Comparison of ENCODE assay signal across 1 cellular context in the genomic region with DNA sequence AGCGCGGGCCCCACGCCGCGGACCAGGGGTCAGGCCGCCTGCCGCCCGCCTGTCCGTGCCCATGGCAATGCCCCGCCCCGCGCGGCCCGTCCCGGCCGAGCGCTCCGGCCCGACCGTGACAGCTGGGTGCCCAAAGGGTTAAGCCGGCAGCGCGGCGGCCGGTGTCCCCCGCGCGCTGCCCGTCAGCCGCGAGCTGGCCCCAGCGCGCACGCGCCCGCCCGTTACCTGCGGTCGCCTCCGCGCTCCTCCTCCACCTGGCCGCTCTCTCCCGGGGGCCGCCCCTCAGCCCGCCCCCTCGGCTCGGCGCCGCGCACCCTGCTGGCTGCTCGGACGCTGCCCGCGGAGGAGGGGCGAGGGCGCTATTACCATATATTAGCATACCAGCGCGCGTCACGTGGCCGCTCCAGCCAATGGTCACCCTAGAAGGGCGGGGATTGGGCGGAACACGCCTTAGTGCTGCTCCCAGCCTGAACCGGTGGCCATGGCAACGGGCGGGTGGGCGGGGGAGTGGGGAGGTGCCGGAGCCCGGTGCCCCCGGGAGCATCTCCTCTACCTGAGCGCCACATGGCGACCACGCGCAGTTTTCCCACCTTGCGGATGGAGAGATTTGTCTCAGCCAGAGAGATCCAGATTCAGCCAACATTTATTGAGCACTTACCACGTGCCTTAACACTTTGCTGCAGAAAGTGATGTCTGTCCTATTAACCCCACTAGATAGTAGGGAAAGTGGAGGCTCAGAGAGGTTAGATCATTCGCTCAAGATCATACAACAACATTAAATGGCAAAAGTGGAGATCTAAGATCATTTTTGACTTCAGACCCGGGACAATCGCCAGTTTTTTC.
TF ChIP-seq lines count a peak whose summit lies in the region.

TSS of gene PHC2 (minus strand) at position 345 of the 843 bp plus-strand sequence. CDS start 55,556 bp downstream, outside the sequence.

TF ChIP-seq in K562, 482 proteins besides CTCF, POLR2A, EP300 and RAD21 (continued from another document and continues in another):
- TF ChIP-seq, protein P1, sequence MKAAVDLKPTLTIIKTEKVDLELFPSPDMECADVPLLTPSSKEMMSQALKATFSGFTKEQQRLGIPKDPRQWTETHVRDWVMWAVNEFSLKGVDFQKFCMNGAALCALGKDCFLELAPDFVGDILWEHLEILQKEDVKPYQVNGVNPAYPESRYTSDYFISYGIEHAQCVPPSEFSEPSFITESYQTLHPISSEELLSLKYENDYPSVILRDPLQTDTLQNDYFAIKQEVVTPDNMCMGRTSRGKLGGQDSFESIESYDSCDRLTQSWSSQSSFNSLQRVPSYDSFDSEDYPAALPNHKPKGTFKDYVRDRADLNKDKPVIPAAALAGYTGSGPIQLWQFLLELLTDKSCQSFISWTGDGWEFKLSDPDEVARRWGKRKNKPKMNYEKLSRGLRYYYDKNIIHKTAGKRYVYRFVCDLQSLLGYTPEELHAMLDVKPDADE (conservative IDR thresholded peaks at IDR 0.05; ENCODE audit: control insufficient read depth, low read depth, low read length): no peak
- TF ChIP-seq DLX4 (CRISPR knock-in tag; IDR thresholded peaks at IDR 0.05) (no peak), PKNOX1 (IDR thresholded peaks at IDR 0.05) (no peak), BACH1 (tag; IDR thresholded peaks at IDR 0.05) (no peak), ESRRA (IDR thresholded peaks at IDR 0.05; ENCODE audit: borderline replicate concordance, low read depth) (no peak), HEY1 (CRISPR knock-in tag; IDR thresholded peaks at IDR 0.05; ENCODE audit: borderline replicate concordance) (no peak), HLTF (IDR thresholded peaks at IDR 0.05) (no peak), U2AF1 (optimal IDR thresholded peaks at IDR 0.05; ENCODE audit: low read depth, low read length) (no peak), NONO (IDR thresholded peaks at IDR 0.05; ENCODE audit: low read depth in 2 of 2, low read length in 1 of 2) (peak in 1 of 2 experiments; percentile 53; a peak in 1 of 4 replicates), SUPT5H (IDR thresholded peaks at IDR 0.05) (no peak), SLC30A9 (CRISPR knock-in tag; IDR thresholded peaks at IDR 0.05) (no peak), PRPF4 (IDR thresholded peaks at IDR 0.05; ENCODE audit: insufficient read depth, low read depth, low read length, poor library complexity, severe bottlenecking) (no peak), RBFOX2 (IDR thresholded peaks at IDR 0.05; ENCODE audit: low read depth, low read length) (peak; percentile 53), HNRNPL (IDR thresholded peaks at IDR 0.05; ENCODE audit: low read depth, low read length) (0 out of 2 replicates have a peak, but pooled peaks have one; percentile 26), CHD7 (IDR thresholded peaks at IDR 0.05; ENCODE audit: low read depth, low read length) (no peak), E2F3 (CRISPR knock-in tag; IDR thresholded peaks at IDR 0.05) (no peak), RB1 (IDR thresholded peaks at IDR 0.05; ENCODE audit: low read depth) (peak; percentile 81), KDM2B (CRISPR knock-in tag; IDR thresholded peaks at IDR 0.05) (no peak), RBM14 (IDR thresholded peaks at IDR 0.05; ENCODE audit: borderline replicate concordance, insufficient read depth, low read depth, low read length) (no peak), MNT (conservative IDR thresholded peaks at IDR 0.05) (0 out of 4 replicates have a peak, but pooled peaks of 1 of the 2 experiments have one; percentile 23), TAF7 (tag; IDR thresholded peaks at IDR 0.05) (no peak)
- TF ChIP-seq, protein P2, sequence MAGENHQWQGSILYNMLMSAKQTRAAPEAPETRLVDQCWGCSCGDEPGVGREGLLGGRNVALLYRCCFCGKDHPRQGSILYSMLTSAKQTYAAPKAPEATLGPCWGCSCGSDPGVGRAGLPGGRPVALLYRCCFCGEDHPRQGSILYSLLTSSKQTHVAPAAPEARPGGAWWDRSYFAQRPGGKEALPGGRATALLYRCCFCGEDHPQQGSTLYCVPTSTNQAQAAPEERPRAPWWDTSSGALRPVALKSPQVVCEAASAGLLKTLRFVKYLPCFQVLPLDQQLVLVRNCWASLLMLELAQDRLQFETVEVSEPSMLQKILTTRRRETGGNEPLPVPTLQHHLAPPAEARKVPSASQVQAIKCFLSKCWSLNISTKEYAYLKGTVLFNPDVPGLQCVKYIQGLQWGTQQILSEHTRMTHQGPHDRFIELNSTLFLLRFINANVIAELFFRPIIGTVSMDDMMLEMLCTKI (IDR thresholded peaks at IDR 0.05; ENCODE audit: partially characterized antibody): no peak
- TF ChIP-seq, protein P3, sequence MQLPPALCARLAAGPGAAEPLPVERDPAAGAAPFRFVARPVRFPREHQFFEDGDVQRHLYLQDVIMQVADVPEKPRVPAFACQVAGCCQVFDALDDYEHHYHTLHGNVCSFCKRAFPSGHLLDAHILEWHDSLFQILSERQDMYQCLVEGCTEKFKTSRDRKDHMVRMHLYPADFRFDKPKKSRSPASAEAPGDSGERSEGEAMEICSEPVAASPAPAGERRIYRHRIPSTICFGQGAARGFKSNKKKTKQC (CRISPR knock-in tag; IDR thresholded peaks at IDR 0.05): no peak
- TF ChIP-seq, protein P4, sequence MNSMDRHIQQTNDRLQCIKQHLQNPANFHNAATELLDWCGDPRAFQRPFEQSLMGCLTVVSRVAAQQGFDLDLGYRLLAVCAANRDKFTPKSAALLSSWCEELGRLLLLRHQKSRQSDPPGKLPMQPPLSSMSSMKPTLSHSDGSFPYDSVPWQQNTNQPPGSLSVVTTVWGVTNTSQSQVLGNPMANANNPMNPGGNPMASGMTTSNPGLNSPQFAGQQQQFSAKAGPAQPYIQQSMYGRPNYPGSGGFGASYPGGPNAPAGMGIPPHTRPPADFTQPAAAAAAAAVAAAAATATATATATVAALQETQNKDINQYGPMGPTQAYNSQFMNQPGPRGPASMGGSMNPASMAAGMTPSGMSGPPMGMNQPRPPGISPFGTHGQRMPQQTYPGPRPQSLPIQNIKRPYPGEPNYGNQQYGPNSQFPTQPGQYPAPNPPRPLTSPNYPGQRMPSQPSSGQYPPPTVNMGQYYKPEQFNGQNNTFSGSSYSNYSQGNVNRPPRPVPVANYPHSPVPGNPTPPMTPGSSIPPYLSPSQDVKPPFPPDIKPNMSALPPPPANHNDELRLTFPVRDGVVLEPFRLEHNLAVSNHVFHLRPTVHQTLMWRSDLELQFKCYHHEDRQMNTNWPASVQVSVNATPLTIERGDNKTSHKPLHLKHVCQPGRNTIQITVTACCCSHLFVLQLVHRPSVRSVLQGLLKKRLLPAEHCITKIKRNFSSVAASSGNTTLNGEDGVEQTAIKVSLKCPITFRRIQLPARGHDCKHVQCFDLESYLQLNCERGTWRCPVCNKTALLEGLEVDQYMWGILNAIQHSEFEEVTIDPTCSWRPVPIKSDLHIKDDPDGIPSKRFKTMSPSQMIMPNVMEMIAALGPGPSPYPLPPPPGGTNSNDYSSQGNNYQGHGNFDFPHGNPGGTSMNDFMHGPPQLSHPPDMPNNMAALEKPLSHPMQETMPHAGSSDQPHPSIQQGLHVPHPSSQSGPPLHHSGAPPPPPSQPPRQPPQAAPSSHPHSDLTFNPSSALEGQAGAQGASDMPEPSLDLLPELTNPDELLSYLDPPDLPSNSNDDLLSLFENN (IDR thresholded peaks at IDR 0.05; ENCODE audit: low read depth in 2 of 2, low read length in 2 of 2): no peak
- TF ChIP-seq, protein P5, sequence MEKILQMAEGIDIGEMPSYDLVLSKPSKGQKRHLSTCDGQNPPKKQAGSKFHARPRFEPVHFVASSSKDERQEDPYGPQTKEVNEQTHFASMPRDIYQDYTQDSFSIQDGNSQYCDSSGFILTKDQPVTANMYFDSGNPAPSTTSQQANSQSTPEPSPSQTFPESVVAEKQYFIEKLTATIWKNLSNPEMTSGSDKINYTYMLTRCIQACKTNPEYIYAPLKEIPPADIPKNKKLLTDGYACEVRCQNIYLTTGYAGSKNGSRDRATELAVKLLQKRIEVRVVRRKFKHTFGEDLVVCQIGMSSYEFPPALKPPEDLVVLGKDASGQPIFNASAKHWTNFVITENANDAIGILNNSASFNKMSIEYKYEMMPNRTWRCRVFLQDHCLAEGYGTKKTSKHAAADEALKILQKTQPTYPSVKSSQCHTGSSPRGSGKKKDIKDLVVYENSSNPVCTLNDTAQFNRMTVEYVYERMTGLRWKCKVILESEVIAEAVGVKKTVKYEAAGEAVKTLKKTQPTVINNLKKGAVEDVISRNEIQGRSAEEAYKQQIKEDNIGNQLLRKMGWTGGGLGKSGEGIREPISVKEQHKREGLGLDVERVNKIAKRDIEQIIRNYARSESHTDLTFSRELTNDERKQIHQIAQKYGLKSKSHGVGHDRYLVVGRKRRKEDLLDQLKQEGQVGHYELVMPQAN (IDR thresholded peaks at IDR 0.05; ENCODE audit: borderline replicate concordance): no peak
